In the genomic region with DNA sequence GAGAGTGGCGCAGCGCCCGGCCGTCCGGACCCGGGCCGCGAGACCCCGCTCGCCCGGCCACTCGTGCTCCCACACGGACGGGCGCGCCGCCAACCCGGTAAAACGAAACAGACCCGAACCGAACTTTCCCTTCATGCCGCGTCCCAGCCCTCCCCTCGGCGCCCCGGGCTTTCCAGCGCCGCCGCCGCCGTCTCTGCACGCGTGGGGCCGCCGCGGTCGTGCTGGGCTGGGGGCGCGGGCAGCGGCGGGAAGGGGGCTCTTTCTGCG, we compare ENCODE assay signal across 8 cellular contexts. TPM values are rescaled to one million over a fixed set of nuclear protein-coding genes. Genes with fewer than 3 reads are reported as not detected.
A peak's percentile ranks its signal among the peaks of the same experiment; 100 is the strongest.
DNase-seq lines count a peak whose midpoint lies in the region; ATAC-seq and TF ChIP-seq lines count a peak whose summit lies in the region.

No MANE protein-coding gene starts in this region.

- TF ChIP-seq CTCF in BE2C (IDR thresholded peaks at IDR 0.05; ENCODE audit: low read depth, low read length) (no peak), colonic mucosa (IDR thresholded peaks at IDR 0.05) (no peak)

- H3K36me3 Mint-ChIP-seq in naive B cell, result peaks cover 0 to 4% of the 10 kb centered on the region in 2 donors

- peaks cover 0 to 8% (median 2%) of the 10 kb centered on the region in 7 donors for H3K9me3 Mint-ChIP-seq in naive B cell

- peaks cover 6 to 14% (median 12%) of the 10 kb centered on the region in 3 donors for H3K4me1 Mint-ChIP-seq in naive B cell

- DNase-seq in BE2C (no peak), colonic mucosa (no peak), naive B cell (peak; percentile 22), ecto neural progenitor cell (ENCODE audit: low spot score) (no peak), hippocampal formation (lab: John Stamatoyannopoulos, UW) (no peak)

- H3K27me3 ChIP-seq in BE2C (no peaks in the 10 kb centered on the region), colonic mucosa (no peaks in the 10 kb centered on the region)

- no peak overlapping the region for H3K27ac Mint-ChIP-seq in naive B cell

- H3K4me3 ChIP-seq in BE2C (ENCODE audit: low read depth, low read length), result peak overlapping the region; percentile 89
- H3K4me3 ChIP-seq in colonic mucosa, result peak overlapping the region; percentile 83

- peak; percentile 22 for ATAC-seq in HG03025 (IDR thresholded peaks at IDR 0.05; ENCODE audit: low FRiP score, unreplicated experiment)
- ATAC-seq in naive B cell (ENCODE audit: low read depth in 2 of 2), result peak; percentile 39 to 50
- ATAC-seq in HG02970 (IDR thresholded peaks at IDR 0.05; ENCODE audit: low FRiP score, unreplicated experiment), result no peak
- ATAC-seq in GM19324 (IDR thresholded peaks at IDR 0.05; ENCODE audit: low FRiP score, unreplicated experiment), result no peak

- H3K4me1 ChIP-seq in BE2C, result no peaks in the 10 kb centered on the region
- H3K4me1 ChIP-seq in colonic mucosa, result no peaks in the 10 kb centered on the region

- peak overlapping the region in 2 of 8 donors; percentile 80 to 83 for H3K4me3 Mint-ChIP-seq in naive B cell

- peak overlapping the region; percentile 72 to 98 for H3K9ac ChIP-seq in colonic mucosa (ENCODE audit: low read depth in 2 of 2, low read length in 2 of 2)

- peak overlapping the region; percentile 92 for H3K27ac ChIP-seq in colonic mucosa

- intact Hi-C loops in colonic mucosa (cut with DNase I), result loop anchor here (5.0 kb wide), 1 partner anchor 60 kb away; no protein-coding TSS in a partner anchor

- H3K36me3 ChIP-seq in BE2C, result peaks cover 2% of the 10 kb centered on the region; the same call in 1 of the 2 replicates
- H3K36me3 ChIP-seq in colonic mucosa, result no peaks in the 10 kb centered on the region

- H3K27me3 Mint-ChIP-seq in naive B cell, result peaks cover 35 to 49% (median 43%) of the 10 kb centered on the region in 3 donors

- H3K9me3 ChIP-seq in BE2C (no peaks in the 10 kb centered on the region), colonic mucosa (no peaks in the 10 kb centered on the region)

RNA-seq across cellular contexts. Expression of a gene that starts 0.2 kb away (rescaled TPM):
- polyA plus RNA-seq in BE2C (2012; ENCODE audit: insufficient read depth, insufficient read length, low read depth), result 14.4 TPM
- 10 to 100 TPM; 40.4 to 47.3 TPM for total RNA-seq in colonic mucosa
- polyA plus RNA-seq in naive B cell (ENCODE audit: low read depth in 6 of 6), result 1 to 10 TPM in 1 of 6 donors, under 1 TPM in 2, not detected in 3; 0.30 to 1.6 (median 0.41) TPM

Comparison
In these comparisons a context has a peak if more than half of its experiments do, and no peak if none do; other contexts are left out.
1. ATAC-seq: peak in HG03025 (single experiment) and naive B cell (2 of 2); none in HG02970 (single experiment) and GM19324 (single experiment).